8 cellular contexts compared by ENCODE assay signal in the genomic region with DNA sequence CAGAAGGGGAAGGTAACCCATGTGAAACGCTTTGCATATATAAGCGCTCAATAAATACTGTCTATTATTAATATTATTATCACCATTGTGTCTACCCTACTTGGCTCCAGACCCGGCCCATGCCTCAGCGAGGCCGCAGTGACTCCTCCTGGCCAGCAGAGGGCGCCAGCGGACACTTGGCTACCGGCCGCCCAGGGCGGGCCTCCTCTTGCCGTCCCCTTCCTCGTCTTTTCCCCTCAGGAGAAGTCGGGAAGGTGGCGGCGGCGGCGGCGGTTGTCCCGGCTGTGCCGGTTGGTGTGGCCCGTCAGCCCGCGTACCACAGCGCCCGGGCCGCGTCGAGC. TPM values are rescaled to one million over a fixed set of nuclear protein-coding genes. Genes with fewer than 3 reads are reported as not detected.
DNase-seq lines count a peak whose midpoint lies in the region; ATAC-seq and TF ChIP-seq lines count a peak whose summit lies in the region.

Gene AGFG1 (plus strand): TSS at position 233 of the 341 bp plus-strand sequence. CDS start 266 bp downstream, outside the sequence.

- H3K9me3 Mint-ChIP-seq in activated CD8-positive, alpha-beta T cell treated with anti-CD3 and anti-CD28 coated beads for 36 hours = no peaks in the 10 kb centered on the region

- H3K27ac Mint-ChIP-seq in activated CD8-positive, alpha-beta T cell treated with anti-CD3 and anti-CD28 coated beads for 36 hours = peak within 1 kb of the TSS; percentile 85

- H3K9me3 ChIP-seq in ectodermal cell (ENCODE audit: control insufficient read depth, low read length) = no peaks in the 10 kb centered on the region
- no peaks in the 10 kb centered on the region for H3K9me3 ChIP-seq in lung (ENCODE audit: control insufficient read depth in 2 of 2, insufficient read depth in 1 of 2, low read length in 1 of 2)

- intact Hi-C loops in activated CD8-positive, alpha-beta T cell treated with anti-CD3 and anti-CD28 coated beads for 36 hours (cut with micrococcal nuclease) = no loop called here

- no peaks in the 10 kb centered on the region for H3K36me3 ChIP-seq in ectodermal cell (ENCODE audit: control insufficient read depth, insufficient read depth, low read length)
- H3K36me3 ChIP-seq in lung (ENCODE audit: control insufficient read depth in 2 of 2, insufficient read depth in 2 of 2, low read length in 2 of 2) = no peaks in the 10 kb centered on the region

- no peaks in the 10 kb centered on the region for H3K27me3 Mint-ChIP-seq in activated CD8-positive, alpha-beta T cell treated with anti-CD3 and anti-CD28 coated beads for 36 hours

- H3K27ac ChIP-seq in ectodermal cell (ENCODE audit: insufficient read depth, low read depth, low read length, poor library complexity, severe bottlenecking) (peak within 1 kb of the TSS; percentile 47), lung (ENCODE audit: low read depth in 1 of 2, low read length in 1 of 2) (peak within 1 kb of the TSS; percentile 80 to 97)

- CTCF ChIA-PET in activated CD8-positive, alpha-beta T cell treated with anti-CD3 and anti-CD28 coated beads for 36 hours (lab: Charles Lee) = interaction anchor here (1.0 to 1.6 kb wide), 6 partner anchors 26 to 123 kb away, joined by 3 to 12 read pairs (median 4); no protein-coding TSS in a partner anchor

- ATAC-seq in HG03457 (IDR thresholded peaks at IDR 0.05; ENCODE audit: unreplicated experiment) (peak; percentile 86), lung (ENCODE audit: insufficient read depth, low FRiP score) (peak; percentile 91)
- peak; percentile 87 for ATAC-seq in activated CD8-positive, alpha-beta T cell treated with anti-CD3 and anti-CD28 coated beads for 36 hours

- H3K4me3 ChIP-seq in ectodermal cell (ENCODE audit: insufficient read depth, low read depth, low read length) (peak within 1 kb of the TSS; percentile 62), lung (peak within 1 kb of the TSS; percentile 98)

- H3K27me3 ChIP-seq in ectodermal cell (ENCODE audit: control insufficient read depth, insufficient read depth, low read length, poor library complexity, severe bottlenecking) (no peaks in the 10 kb centered on the region), lung (ENCODE audit: control insufficient read depth, insufficient read depth) (no peaks in the 10 kb centered on the region)

- peaks cover 3% of the 10 kb centered on the region for H3K36me3 Mint-ChIP-seq in activated CD8-positive, alpha-beta T cell treated with anti-CD3 and anti-CD28 coated beads for 36 hours (ENCODE audit: low read depth)

- 0 to 1% methylated on average over 26 to 27 of the region's 28 CpGs for WGBS in ectodermal cell, 2 experiments
- WGBS in lung, 2 donors = 0% methylated on average over 19 to 28 of the region's 28 CpGs

- peaks cover 54% of the 10 kb centered on the region for H3K4me1 Mint-ChIP-seq in activated CD8-positive, alpha-beta T cell treated with anti-CD3 and anti-CD28 coated beads for 36 hours (ENCODE audit: low read depth)

- POLR2A ChIA-PET in activated CD8-positive, alpha-beta T cell treated with anti-CD3 and anti-CD28 coated beads for 36 hours (lab: Charles Lee) = no interaction called here

- peaks cover 5% of the 10 kb centered on the region for H3K4me1 ChIP-seq in ectodermal cell (ENCODE audit: control insufficient read depth, insufficient read depth, low read length)
- peaks cover 3 to 5% of the 10 kb centered on the region in 2 donors for H3K4me1 ChIP-seq in lung (ENCODE audit: control insufficient read depth in 2 of 2, insufficient read depth in 2 of 2, low read length in 2 of 2)

- DNase-seq in CD1c-positive myeloid dendritic cell (ENCODE audit: extremely low spot score) = peak; percentile 93
- DNase-seq in GM19240 (ENCODE audit: insufficient read length, low spot score) = peak; percentile 94
- DNase-seq in NCI-H82 (lab: John Stamatoyannopoulos, UW) = peak; percentile 86
- peak; percentile 87 for DNase-seq in activated CD8-positive, alpha-beta T cell treated with anti-CD3 and anti-CD28 coated beads for 36 hours
- DNase-seq in lung (ENCODE audit: low spot score) = peak; percentile 88
- peak; percentile 75 to 84 (median 79) for DNase-seq in stimulated activated CD4-positive, alpha-beta T cell treated with anti-CD3 and anti-CD28 coated beads, TNF-alpha, amount 100 ng/mL, for 4 hours (ENCODE audit: low read depth in 3 of 3)

- H3K4me3 Mint-ChIP-seq in activated CD8-positive, alpha-beta T cell treated with anti-CD3 and anti-CD28 coated beads for 36 hours = peak within 1 kb of the TSS; percentile 90

- TF ChIP-seq CTCF in activated CD8-positive, alpha-beta T cell treated with anti-CD3 and anti-CD28 coated beads for 36 hours (IDR thresholded peaks at IDR 0.05) = peak; percentile 97
- peak; percentile 93 for TF ChIP-seq CTCF in lung (IDR thresholded peaks at IDR 0.05; ENCODE audit: control extremely low read depth, extremely low read depth)

RNA-seq across cellular contexts. Expression of gene AGFG1, which starts in this region (rescaled TPM):
- total RNA-seq in activated CD8-positive, alpha-beta T cell treated with anti-CD3 and anti-CD28 coated beads for 36 hours = 100 to 1,000 TPM; 117 to 119 TPM
- polyA plus RNA-seq in ectodermal cell (2013, experiment 1 of 4) = 68.8 TPM
- polyA plus RNA-seq in ectodermal cell (2013, experiment 2 of 4) = 66.4 TPM
- polyA plus RNA-seq in ectodermal cell (2013, experiment 3 of 4) = 62.0 TPM
- 64.0 TPM for polyA plus RNA-seq in ectodermal cell (2013, experiment 4 of 4)
- 10 to 100 TPM; 58.9 to 90.2 TPM for total RNA-seq in lung
- 100 to 1,000 TPM in 1 of 2 donors, 10 to 100 TPM in 1; 22.4 to 142 TPM for polyA plus RNA-seq in lung

Comparison
In these comparisons a context has a peak if more than half of its experiments do, and no peak if none do; other contexts are left out.
1. Peak in every context shown above with its lines: DNase-seq, ATAC-seq, H3K4me3 ChIP-seq and H3K27ac ChIP-seq.